In genomic region chr1:160709715-160710114, GRCh38 we compare ENCODE assay signal across 33 cellular contexts. TPM values are rescaled to one million over a fixed set of nuclear protein-coding genes. Genes with fewer than 3 reads are reported as not detected.
DNase-seq lines count a peak whose midpoint lies in the region; ATAC-seq, FAIRE-seq and TF ChIP-seq lines count a peak whose summit lies in the region.
"Had no signal": no experiment of that assay in that cellular context is flagged by ENCODE, and none has a peak within 500 bp of the region (broad histone marks: within the 10 kb centered on the region; RNA-seq: fewer than 3 reads in every experiment).

No MANE protein-coding gene starts in this region.

- peak; percentile 21 for FAIRE-seq in GM12892 (lab: Jason Lieb, UNC)
- FAIRE-seq: A204.1, bronchial epithelial cell had no signal

- H3K9me2 ChIP-seq in OCI-LY7 (ENCODE audit: insufficient read depth, low read length): no peaks in the 10 kb centered on the region

- peaks cover 89% of the 10 kb centered on the region for H3K79me2 ChIP-seq in OCI-LY7 (ENCODE audit: insufficient read depth, low read depth, low read length)

- H4K20me1 ChIP-seq in OCI-LY7 (ENCODE audit: insufficient read depth, low read length): 0 out of 2 replicates have a peak, but pooled peaks cover 10% of the 10 kb centered on the region

- H3K9ac ChIP-seq in rectal smooth muscle tissue (ENCODE audit: low read length): no peak overlapping the region
- H3K9ac ChIP-seq: GM23248 had no signal

- H3K9me3 ChIP-seq in CD4-positive, CD25-positive, alpha-beta regulatory T cell (ENCODE audit: control insufficient read depth in 2 of 2, low read length in 2 of 2): no peaks in the 10 kb centered on the region
- H3K9me3 ChIP-seq in OCI-LY7 (ENCODE audit: low read length): no peaks in the 10 kb centered on the region
- H3K9me3 ChIP-seq: Caco-2, esophagus muscularis mucosa, right lobe of liver, uterus had no signal

- intact Hi-C loops in OCI-LY7 (cut with micrococcal nuclease; ENCODE audit: unreplicated experiment): loop anchor here (1.0 to 2.0 kb wide), 3 partner anchors 35 to 187 kb away; partner anchors contain the start of gene SLAMF6
- intact Hi-C loops in activated T-helper 2 cell treated with anti-CD3 and anti-CD28 coated beads, Interferon-gamma antibody, Interleukin-2, Interleukin-4, amounts not matched to agents 10 μg/mL and 5 μg/mL and 100 μg/mL, durations not matched to agents 14 hours and 24 hours and 36 hours (cut with micrococcal nuclease): loop anchor here (1.0 to 10.0 kb wide), 6 partner anchors 26 to 405 kb away; partner anchors contain the start of genes NIT1 and PFDN2

- no TSS peak for BruUV-seq in OCI-LY7 (replicated peaks; lab: Mats Ljungman, UMichigan)

- H3K27ac ChIP-seq in CD4-positive, CD25-positive, alpha-beta regulatory T cell (ENCODE audit: insufficient read depth, low read length, poor library complexity, severe bottlenecking): peak overlapping the region; percentile 96
- peak overlapping the region; percentile 98 for H3K27ac ChIP-seq in OCI-LY7 (ENCODE audit: low read depth, low read length, poor library complexity, severe bottlenecking)
- no peak overlapping the region for H3K27ac ChIP-seq in rectal smooth muscle tissue (ENCODE audit: low read depth, low read length)
- H3K27ac ChIP-seq: esophagus muscularis mucosa, foreskin keratinocyte, GM23248, right lobe of liver, SK-N-MC, uterus had no signal

- peaks cover 26 to 43% (median 34%) of the 10 kb centered on the region in 4 donors for H3K4me1 Mint-ChIP-seq in CD4-positive, CD25-positive, alpha-beta regulatory T cell
- H3K4me1 Mint-ChIP-seq in activated T-helper 2 cell treated with anti-CD3 and anti-CD28 coated beads, Interferon-gamma antibody, Interleukin-2, Interleukin-4, amounts not matched to agents 10 μg/mL and 5 μg/mL and 100 μg/mL, durations not matched to agents 14 hours and 24 hours and 36 hours (ENCODE audit: low read depth): peaks cover 36% of the 10 kb centered on the region
- H3K4me1 Mint-ChIP-seq: neural crest cell had no signal

- H3K27me3 Mint-ChIP-seq in CD4-positive, CD25-positive, alpha-beta regulatory T cell: peaks cover 4% of the 10 kb centered on the region
- no peaks in the 10 kb centered on the region for H3K27me3 Mint-ChIP-seq in activated T-helper 2 cell treated with anti-CD3 and anti-CD28 coated beads, Interferon-gamma antibody, Interleukin-2, Interleukin-4, amounts not matched to agents 10 μg/mL and 5 μg/mL and 100 μg/mL, durations not matched to agents 14 hours and 24 hours and 36 hours (ENCODE audit: low read depth)
- H3K27me3 Mint-ChIP-seq: activated CD8-positive, alpha-beta T cell treated with anti-CD3 and anti-CD28 coated beads for 36 hours; activated T-helper 17 cell treated with anti-CD3 and anti-CD28 coated beads, Interleukin-2, amount 50 U/mL, for 72 hours; stimulated activated naive B cell treated with anti-CD40 and anti-IgM and Interleukin-4, amounts not matched to agents 10 μg/mL and 1 μg/mL and 100 μg/mL, for 72 hours; T-helper 17 cell had no signal

- TF ChIP-seq CTCF in OCI-LY7 (conservative IDR thresholded peaks at IDR 0.05; ENCODE audit: low read length): no peak

- CTCF ChIA-PET in OCI-LY7 (lab: Charles Lee; ENCODE audit: unreplicated experiment): interaction anchor here (1.2 kb wide), 1 partner anchor 35 kb away, joined by 4 read pairs; no protein-coding TSS in a partner anchor

- H3K27me3 ChIP-seq in CD4-positive, CD25-positive, alpha-beta regulatory T cell (ENCODE audit: control insufficient read depth, insufficient read depth, low read length): no peaks in the 10 kb centered on the region
- H3K27me3 ChIP-seq in rectal smooth muscle tissue (ENCODE audit: control insufficient read depth, insufficient read depth, low read length): no peaks in the 10 kb centered on the region
- H3K27me3 ChIP-seq: esophagus muscularis mucosa, right lobe of liver, uterus had no signal

- H2AFZ ChIP-seq in OCI-LY7 (ENCODE audit: low read length): no peak overlapping the region; the same call in 1 of the 2 replicates
- H2AFZ ChIP-seq: GM23248 had no signal

- H3K36me3 ChIP-seq in CD4-positive, CD25-positive, alpha-beta regulatory T cell (ENCODE audit: control insufficient read depth, insufficient read depth, low read length): peaks cover 6% of the 10 kb centered on the region
- H3K36me3 ChIP-seq in OCI-LY7 (ENCODE audit: insufficient read depth, low read length) (peaks cover 45% of the 10 kb centered on the region), rectal smooth muscle tissue (ENCODE audit: control insufficient read depth, insufficient read depth, low read length) (no peaks in the 10 kb centered on the region)
- H3K36me3 ChIP-seq: esophagus muscularis mucosa, right lobe of liver, uterus had no signal

- 0 out of 2 replicates have a peak, but pooled peaks have one; percentile 17 for TF ChIP-seq POLR2A in GM12892 (IDR thresholded peaks at IDR 0.05; ENCODE audit: low read depth, low read length)

- no peak for DNase-seq in CD4-positive, CD25-positive, alpha-beta regulatory T cell
- DNase-seq in GM12892 (ENCODE audit: insufficient read length) (no peak), OCI-LY7 (ENCODE audit: low spot score) (no peak), NCI-H1436 treated with DMSO at 0.1 percent for 48 hours (lab: John Stamatoyannopoulos, UW) (no peak)
- no peak for DNase-seq in NK-92 treated with Interleukin-12 subunit alpha and Interleukin-12 subunit beta, amount 100 ng/mL, for 24 hours (lab: John Stamatoyannopoulos, UW)
- no peak for DNase-seq in activated T-helper 2 cell treated with anti-CD3 and anti-CD28 coated beads, Interferon-gamma antibody, Interleukin-2, Interleukin-4, amounts not matched to agents 10 μg/mL and 5 μg/mL and 100 μg/mL, durations not matched to agents 14 hours and 24 hours and 36 hours (ENCODE audit: low spot score)
- DNase-seq: activated CD8-positive, alpha-beta T cell treated with anti-CD3 and anti-CD28 coated beads for 36 hours; anterior cingulate cortex; Caco-2; foreskin keratinocyte; GDM1; GM23248; kidney glomerular epithelial cell; NCI-H1092 treated with DMSO at 0.1 percent for 48 hours; NCI-H187 treated with DMSO at 0.1 percent for 48 hours; NCI-H524 treated with DMSO at 0.1 percent for 48 hours; posterior cingulate gyrus; right lobe of liver; stimulated activated naive B cell treated with anti-CD40 and anti-IgM and Interleukin-4, amounts not matched to agents 10 μg/mL and 1 μg/mL and 100 μg/mL, for 72 hours; T-helper 17 cell; uterus had no signal

- H3K27ac Mint-ChIP-seq in CD4-positive, CD25-positive, alpha-beta regulatory T cell: no peak overlapping the region
- no peak overlapping the region for H3K27ac Mint-ChIP-seq in activated T-helper 2 cell treated with anti-CD3 and anti-CD28 coated beads, Interferon-gamma antibody, Interleukin-2, Interleukin-4, amounts not matched to agents 10 μg/mL and 5 μg/mL and 100 μg/mL, durations not matched to agents 14 hours and 24 hours and 36 hours
- H3K27ac Mint-ChIP-seq: activated CD8-positive, alpha-beta T cell treated with anti-CD3 and anti-CD28 coated beads for 36 hours; activated naive CD4-positive, alpha-beta T cell treated with anti-CD3 and anti-CD28 coated beads, Interleukin-2, amount 50 U/mL, for 72 hours; activated T-helper 17 cell treated with anti-CD3 and anti-CD28 coated beads, Interleukin-2, amount 50 U/mL, for 72 hours; T-helper 17 cell had no signal

- H3K4me2 ChIP-seq in OCI-LY7 (ENCODE audit: low read length): peak overlapping the region; percentile 92

- peaks cover 83% of the 10 kb centered on the region for H3K4me1 ChIP-seq in CD4-positive, CD25-positive, alpha-beta regulatory T cell (ENCODE audit: control insufficient read depth, insufficient read depth, low read length, poor library complexity, severe bottlenecking)
- H3K4me1 ChIP-seq in OCI-LY7 (ENCODE audit: insufficient read depth, low read length, poor library complexity, severe bottlenecking) (peaks cover 78% of the 10 kb centered on the region), rectal smooth muscle tissue (ENCODE audit: control insufficient read depth, insufficient read depth, low read length) (no peaks in the 10 kb centered on the region)
- H3K4me1 ChIP-seq: Caco-2, esophagus muscularis mucosa, foreskin keratinocyte, right lobe of liver, uterus had no signal

- no peak overlapping the region for H3K4me3 Mint-ChIP-seq in CD4-positive, CD25-positive, alpha-beta regulatory T cell
- H3K4me3 Mint-ChIP-seq in activated T-helper 2 cell treated with anti-CD3 and anti-CD28 coated beads, Interferon-gamma antibody, Interleukin-2, Interleukin-4, amounts not matched to agents 10 μg/mL and 5 μg/mL and 100 μg/mL, durations not matched to agents 14 hours and 24 hours and 36 hours (ENCODE audit: low read depth): no peak overlapping the region
- H3K4me3 Mint-ChIP-seq: activated CD8-positive, alpha-beta T cell treated with anti-CD3 and anti-CD28 coated beads for 36 hours; activated T-helper 17 cell treated with anti-CD3 and anti-CD28 coated beads, Interleukin-2, amount 50 U/mL, for 72 hours; neural crest cell; stimulated activated naive B cell treated with anti-CD40 and anti-IgM and Interleukin-4, amounts not matched to agents 10 μg/mL and 1 μg/mL and 100 μg/mL, for 72 hours; T-helper 17 cell had no signal

- POLR2A ChIA-PET in OCI-LY7 (lab: Charles Lee): interaction anchor here (2.1 to 2.3 kb wide), 2 partner anchors 26 to 35 kb away, joined by 7 to 11 read pairs; no protein-coding TSS in a partner anchor

- peak overlapping the region; percentile 99 for H3K4me3 ChIP-seq in CD4-positive, CD25-positive, alpha-beta regulatory T cell (ENCODE audit: low read depth, low read length)
- H3K4me3 ChIP-seq in OCI-LY7 (ENCODE audit: low read depth, low read length, poor library complexity, severe bottlenecking) (peak overlapping the region; percentile 77), rectal smooth muscle tissue (ENCODE audit: low read length) (peak overlapping the region; percentile 35)
- H3K4me3 ChIP-seq: esophagus muscularis mucosa, GM23248, lung, SK-N-MC, uterus had no signal

- peaks cover 13% of the 10 kb centered on the region for H3K36me3 Mint-ChIP-seq in CD4-positive, CD25-positive, alpha-beta regulatory T cell
- H3K36me3 Mint-ChIP-seq in activated T-helper 2 cell treated with anti-CD3 and anti-CD28 coated beads, Interferon-gamma antibody, Interleukin-2, Interleukin-4, amounts not matched to agents 10 μg/mL and 5 μg/mL and 100 μg/mL, durations not matched to agents 14 hours and 24 hours and 36 hours (ENCODE audit: low read depth): peaks cover 28% of the 10 kb centered on the region

- H3K9me3 Mint-ChIP-seq in CD4-positive, CD25-positive, alpha-beta regulatory T cell: no peaks in the 10 kb centered on the region
- H3K9me3 Mint-ChIP-seq in activated T-helper 2 cell treated with anti-CD3 and anti-CD28 coated beads, Interferon-gamma antibody, Interleukin-2, Interleukin-4, amounts not matched to agents 10 μg/mL and 5 μg/mL and 100 μg/mL, durations not matched to agents 14 hours and 24 hours and 36 hours: no peaks in the 10 kb centered on the region
- H3K9me3 Mint-ChIP-seq: activated CD8-positive, alpha-beta T cell treated with anti-CD3 and anti-CD28 coated beads for 36 hours; activated naive CD4-positive, alpha-beta T cell treated with anti-CD3 and anti-CD28 coated beads, Interleukin-2, amount 50 U/mL, for 72 hours; activated T-helper 17 cell treated with anti-CD3 and anti-CD28 coated beads, Interleukin-2, amount 50 U/mL, for 72 hours; neural crest cell; stimulated activated naive B cell treated with anti-CD40 and anti-IgM and Interleukin-4, amounts not matched to agents 10 μg/mL and 1 μg/mL and 100 μg/mL, for 72 hours had no signal

- ATAC-seq in CD4-positive, CD25-positive, alpha-beta regulatory T cell (ENCODE audit: low read depth in 2 of 2): no peak
- ATAC-seq in GM18858 (IDR thresholded peaks at IDR 0.05; ENCODE audit: unreplicated experiment): no peak
- ATAC-seq: foreskin keratinocyte; right lobe of liver; stimulated activated naive B cell treated with anti-CD40 and anti-IgM and Interleukin-4, amounts not matched to agents 10 μg/mL and 1 μg/mL and 100 μg/mL, for 72 hours had no signal

RNA-seq across cellular contexts. Expression of gene CD48, which starts 1.9 kb away (rescaled TPM):
- 290 TPM for total RNA-seq in CD4-positive, CD25-positive, alpha-beta regulatory T cell
- 100 to 1,000 TPM; 196 to 269 (median 240) TPM for polyA plus RNA-seq in CD4-positive, CD25-positive, alpha-beta regulatory T cell
- polyA plus RNA-seq in GM12892 (2012; ENCODE audit: missing spikeins): 745 TPM
- 131 and 150 TPM in 2 replicates for total RNA-seq in OCI-LY7 (2014; rRNA removed; shearing (Covaris generic))
- 131 and 149 TPM in 2 replicates for total RNA-seq in OCI-LY7 (2022)
- total RNA-seq in activated T-helper 2 cell treated with anti-CD3 and anti-CD28 coated beads, Interferon-gamma antibody, Interleukin-2, Interleukin-4, amounts not matched to agents 10 μg/mL and 5 μg/mL and 100 μg/mL, durations not matched to agents 14 hours and 24 hours and 36 hours: 101 and 103 TPM in 2 replicates
- total RNA-seq: bronchial epithelial cell, Caco-2, foreskin keratinocyte, GM23248, LHCN-M2, neural crest cell, temporal lobe had no signal
- polyA plus RNA-seq: foreskin keratinocyte, GM23248 had no signal

RNA-seq across cellular contexts. Expression of gene SLAMF7, which starts 29.3 kb away (rescaled TPM):
- 0.76 TPM for total RNA-seq in CD4-positive, CD25-positive, alpha-beta regulatory T cell
- under 1 TPM; 0.07 to 0.88 (median 0.15) TPM for polyA plus RNA-seq in CD4-positive, CD25-positive, alpha-beta regulatory T cell
- polyA plus RNA-seq in GM12892 (2012; ENCODE audit: missing spikeins): 149 TPM
- not detected in 2 replicates for total RNA-seq in OCI-LY7 (2014; rRNA removed; shearing (Covaris generic))
- not detected in 2 replicates for total RNA-seq in OCI-LY7 (2022)
- total RNA-seq in activated T-helper 2 cell treated with anti-CD3 and anti-CD28 coated beads, Interferon-gamma antibody, Interleukin-2, Interleukin-4, amounts not matched to agents 10 μg/mL and 5 μg/mL and 100 μg/mL, durations not matched to agents 14 hours and 24 hours and 36 hours: 4.1 and 5.5 TPM in 2 replicates
- total RNA-seq: Caco-2, GM23248, LHCN-M2, neural crest cell had no signal
- polyA plus RNA-seq: GM23248 had no signal

Comparison
In these comparisons a context has a peak if more than half of its experiments do, and no peak if none do; other contexts are left out.
1. H3K4me3 ChIP-seq: peak in every context shown above with its lines; median percentile 99 in CD4-positive, CD25-positive, alpha-beta regulatory T cell; 77 in OCI-LY7; 35 in rectal smooth muscle tissue.